Comparison of ENCODE assay signal across 1 cellular context in genomic region chr1:30823969-30824735, GRCh38.
TF ChIP-seq lines count a peak whose summit lies in the region.

No MANE protein-coding gene starts in this region.

TF ChIP-seq in K562, 482 proteins besides CTCF, POLR2A, EP300 and RAD21 (continued from another document and continues in another):
- TF ChIP-seq ARID4B (CRISPR knock-in tag; IDR thresholded peaks at IDR 0.05) (peak; percentile 51; the same call in 1 of the 2 replicates), GTF2F1 (IDR thresholded peaks at IDR 0.05; ENCODE audit: low read depth, low read length) (no peak), ZNF184 (CRISPR knock-in tag; IDR thresholded peaks at IDR 0.05) (no peak), ATF2 (CRISPR knock-in tag; IDR thresholded peaks at IDR 0.05) (peak; percentile 97), VEZF1 (CRISPR knock-in tag; IDR thresholded peaks at IDR 0.05) (peak; percentile 79), TCFL5 (CRISPR knock-in tag; conservative IDR thresholded peaks at IDR 0.05) (no peak), HLTF (IDR thresholded peaks at IDR 0.05) (peak; percentile 93), ZC3H8 (IDR thresholded peaks at IDR 0.05) (no peak), POLR2AphosphoS5 (IDR thresholded peaks at IDR 0.05; ENCODE audit: control insufficient read depth, insufficient read depth, low read depth, low read length) (peak; percentile 66), TOE1 (IDR thresholded peaks at IDR 0.05; ENCODE audit: borderline replicate concordance) (peak; percentile 77), TOE1 (CRISPR knock-in tag; IDR thresholded peaks at IDR 0.05; ENCODE audit: borderline replicate concordance, low read depth) (no peak), NR4A1 (CRISPR knock-in tag; IDR thresholded peaks at IDR 0.05) (peak; percentile 44; the same call in 1 of the 2 replicates), NR4A1 (tag; IDR thresholded peaks at IDR 0.05) (no peak), HBP1 (CRISPR knock-in tag; IDR thresholded peaks at IDR 0.05) (peak; percentile 71), ZNF589 (CRISPR knock-in tag; IDR thresholded peaks at IDR 0.05; ENCODE audit: low read depth) (peak; percentile 82; the same call in 1 of the 2 replicates), CXXC5 (CRISPR knock-in tag; IDR thresholded peaks at IDR 0.05) (peak; percentile 77), ZBED1 (IDR thresholded peaks at IDR 0.05) (no peak; the same call in none of the 2 replicates), ZNF274 (IDR thresholded peaks at IDR 0.05; ENCODE audit: borderline replicate concordance, low read depth, low read length) (no peak), EWSR1 (IDR thresholded peaks at IDR 0.05; ENCODE audit: borderline replicate concordance, low read depth, partially characterized antibody) (no peak), CBX2 (IDR thresholded peaks at IDR 0.05; ENCODE audit: insufficient read depth, low read length, poor library complexity, severe bottlenecking) (no peak), DEAF1 (CRISPR knock-in tag; IDR thresholded peaks at IDR 0.05) (peak; percentile 38; the same call in 1 of the 2 replicates), ZNF232 (CRISPR knock-in tag; IDR thresholded peaks at IDR 0.05) (no peak), ZNF212 (CRISPR knock-in tag; IDR thresholded peaks at IDR 0.05) (no peak), HNRNPLL (IDR thresholded peaks at IDR 0.05; ENCODE audit: low read depth, low read length, poor library complexity, severe bottlenecking) (peak; percentile 57), GTF3C2 (IDR thresholded peaks at IDR 0.05; ENCODE audit: borderline replicate concordance, extremely low read depth, insufficient read length) (no peak), ZBTB2 (IDR thresholded peaks at IDR 0.05) (peak; percentile 94), CSDE1 (IDR thresholded peaks at IDR 0.05) (peak in 1 of 2 experiments; percentile 78; a peak in 2 of 4 replicates), SMAD3 (CRISPR knock-in tag; conservative IDR thresholded peaks at IDR 0.05) (0 out of 2 replicates have a peak, but pooled peaks have one; percentile 31), ARNT (IDR thresholded peaks at IDR 0.05) (peak; percentile 30 to 77), ZNF263 (CRISPR knock-in tag; IDR thresholded peaks at IDR 0.05; ENCODE audit: borderline replicate concordance) (peak; percentile 81), RREB1 (CRISPR knock-in tag; IDR thresholded peaks at IDR 0.05) (peak; percentile 90; the same call in 1 of the 2 replicates), HMBOX1 (IDR thresholded peaks at IDR 0.05) (no peak)
